In genomic region chr11:116062526-116063171, GRCh38 we compare ENCODE assay signal across 14 cellular contexts.
DNase-seq lines count a peak whose midpoint lies in the region; FAIRE-seq and TF ChIP-seq lines count a peak whose summit lies in the region.
"Had no signal": no experiment of that assay in that cellular context is flagged by ENCODE, and none has a peak within 500 bp of the region (broad histone marks: within the 10 kb centered on the region; RNA-seq: fewer than 3 reads in every experiment).

No MANE protein-coding gene starts in this region.

- no peak for FAIRE-seq in HTR-8/SVneo (lab: Jason Lieb, UNC)
- FAIRE-seq: endothelial cell of umbilical vein, GM19239 had no signal

- no peak for TF ChIP-seq CTCF in uterus (IDR thresholded peaks at IDR 0.05)

- no peaks in the 10 kb centered on the region for H3K36me3 ChIP-seq in BLaER1
- H3K36me3 ChIP-seq in uterus: no peaks in the 10 kb centered on the region

- no peaks in the 10 kb centered on the region for H3K27me3 ChIP-seq in BLaER1
- no peaks in the 10 kb centered on the region for H3K27me3 ChIP-seq in uterus

- DNase-seq in HT-29 (ENCODE audit: low spot score) (peak; percentile 20), NCI-H345 treated with DMSO at 0.1 percent for 48 hours (lab: John Stamatoyannopoulos, UW; ENCODE audit: unreplicated experiment) (peak; percentile 14), dermis blood vessel endothelial cell (peak; percentile 1), HTR-8/SVneo (ENCODE audit: insufficient read length, low spot score) (no peak), LoVo (ENCODE audit: low spot score) (no peak), uterus (no peak)
- DNase-seq in activated naive CD4-positive, alpha-beta T cell (lab: John Stamatoyannopoulos, UW): no peak
- DNase-seq: ACHN; activated CD8-positive, alpha-beta memory T cell treated with anti-CD3 and anti-CD28 coated beads, Interleukin-2, amount 50 U/mL, for 4 hours; NCI-H526 treated with DMSO at 0.1 percent for 48 hours; T1000 had no signal

- H3K9ac ChIP-seq in BLaER1: no peak overlapping the region

- H3K9me3 ChIP-seq in BLaER1 (no peaks in the 10 kb centered on the region), uterus (no peaks in the 10 kb centered on the region)

- no peak for TF ChIP-seq POLR2A in uterus (IDR thresholded peaks at IDR 0.05)

- H3K4me3 ChIP-seq in BLaER1 (no peak overlapping the region), uterus (no peak overlapping the region)

- peaks cover 32% of the 10 kb centered on the region for H3K4me1 ChIP-seq in BLaER1
- no peaks in the 10 kb centered on the region for H3K4me1 ChIP-seq in uterus

- H3K27ac ChIP-seq in BLaER1 (no peak overlapping the region), uterus (no peak overlapping the region)

- intact Hi-C loops in uterus (cut with DNase I; ENCODE audit: low total_unique reads): no loop called here

- no peaks in the 10 kb centered on the region for H4K20me1 ChIP-seq in BLaER1

- peak overlapping the region; percentile 56 for H3K4me2 ChIP-seq in BLaER1

Comparison
In these comparisons a context has a peak if more than half of its experiments do, and no peak if none do; other contexts are left out.
1. DNase-seq: peak in HT-29 (single experiment), NCI-H345 treated with DMSO at 0.1 percent for 48 hours (single experiment) and dermis blood vessel endothelial cell (single experiment); none in HTR-8/SVneo (single experiment), activated naive CD4-positive, alpha-beta T cell (0 of 4), LoVo (single experiment) and uterus (0 of 2).